In the genomic region with DNA sequence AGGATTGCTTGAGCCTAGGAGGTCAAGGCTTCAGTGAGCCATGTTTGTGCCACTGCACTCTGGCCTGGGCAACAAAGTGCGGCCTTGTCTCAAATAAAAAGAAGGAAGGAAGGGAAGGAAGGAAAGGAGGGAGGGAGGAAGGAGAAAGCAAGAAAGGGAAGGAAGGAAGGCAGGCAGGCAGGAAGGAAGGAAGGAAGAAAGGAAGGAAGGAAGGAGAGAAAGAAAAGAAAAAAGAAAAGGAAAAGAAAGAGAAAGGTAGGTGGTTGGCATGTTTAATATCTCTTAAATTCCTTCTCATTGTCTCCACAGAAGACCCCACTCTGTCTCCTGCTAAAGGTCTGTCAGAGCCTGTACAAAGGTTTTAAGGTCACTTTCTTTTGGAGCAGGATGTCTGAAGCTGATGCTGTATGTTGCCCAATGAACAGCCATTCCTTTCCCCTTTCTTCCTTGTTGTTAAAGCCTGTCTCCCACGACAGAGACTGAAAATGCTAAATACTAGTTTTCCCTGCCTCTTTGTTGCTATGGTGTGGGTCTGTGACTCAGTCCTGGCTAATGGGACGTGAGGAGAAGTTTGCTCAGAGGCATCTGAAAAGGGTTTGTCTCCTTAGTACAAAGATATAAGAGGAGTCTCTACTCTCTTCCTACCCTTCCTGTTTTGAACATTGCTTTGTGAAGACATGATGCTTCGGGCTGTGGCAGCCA, we compare ENCODE assay signal across 13 cellular contexts.
A peak's percentile ranks its signal among the peaks of the same experiment; 100 is the strongest.
DNase-seq lines count a peak whose midpoint lies in the region; ATAC-seq, FAIRE-seq and TF ChIP-seq lines count a peak whose summit lies in the region.
"Had no signal": no experiment of that assay in that cellular context is flagged by ENCODE, and none has a peak within 500 bp of the region (broad histone marks: within the 10 kb centered on the region; RNA-seq: fewer than 3 reads in every experiment).

No MANE protein-coding gene starts in this region.

- H3K18ac ChIP-seq in neuronal stem cell (ENCODE audit: low read length): no peak overlapping the region

- DNase-seq in GM12892 (ENCODE audit: insufficient read length) (no peak), NT2/D1 (ENCODE audit: low read depth, low spot score) (peak; percentile 2), chondrocyte (ENCODE audit: low spot score) (no peak), neuronal stem cell (ENCODE audit: low spot score) (no peak), 8988T (no peak), dermis blood vessel endothelial cell (no peak)
- DNase-seq: activated effector memory CD4-positive, alpha-beta T cell treated with Interleukin-2 at 50 U/mL for 16 hours; left cardiac atrium; stimulated activated CD8-positive, alpha-beta memory T cell treated with anti-CD3 and anti-CD28 coated beads, Interleukin-4, amount 100 ng/mL, for 48 hours had no signal

- peaks cover 52% of the 10 kb centered on the region for H3K4me1 Mint-ChIP-seq in chondrocyte (ENCODE audit: low read depth)

- no peaks in the 10 kb centered on the region for H3K79me1 ChIP-seq in neuronal stem cell (ENCODE audit: low read depth, low read length)

- no peak overlapping the region for H2BK120ac ChIP-seq in neuronal stem cell (ENCODE audit: low read depth, low read length)

- H3K14ac ChIP-seq in neuronal stem cell (ENCODE audit: low read length): no peak overlapping the region

- no peak for TF ChIP-seq CTCF in chondrocyte (IDR thresholded peaks at IDR 0.05)

- no peak overlapping the region for H3K9ac ChIP-seq in NT2/D1 (ENCODE audit: insufficient read length, low read depth)
- no peak overlapping the region for H3K9ac ChIP-seq in neuronal stem cell (ENCODE audit: low read depth, low read length, poor library complexity)
- H3K9ac ChIP-seq: KMS-11 had no signal

- H3K4me1 ChIP-seq in NT2/D1 (ENCODE audit: insufficient read depth, insufficient read length) (no peaks in the 10 kb centered on the region), neuronal stem cell (ENCODE audit: control insufficient read depth in 2 of 2, insufficient read depth in 1 of 2, low read depth in 1 of 2, low read length in 2 of 2) (peaks cover 4% of the 10 kb centered on the region in 2 donors)

- no peak overlapping the region for H3K27ac ChIP-seq in neuronal stem cell (replicated peaks; ENCODE audit: low read length)
- H3K27ac ChIP-seq: KMS-11 had no signal

- H2BK15ac ChIP-seq in neuronal stem cell (ENCODE audit: low read length): no peak overlapping the region

- H3K27me3 ChIP-seq in NT2/D1 (ENCODE audit: insufficient read depth, insufficient read length): no peaks in the 10 kb centered on the region
- no peaks in the 10 kb centered on the region for H3K27me3 ChIP-seq in neuronal stem cell (ENCODE audit: control insufficient read depth in 3 of 3, insufficient read depth in 3 of 3, low read depth in 1 of 3, low read length in 3 of 3)

- no peak overlapping the region for H2AK5ac ChIP-seq in neuronal stem cell (ENCODE audit: low read depth, low read length)

- no peak overlapping the region for H4K8ac ChIP-seq in neuronal stem cell (ENCODE audit: low read depth, low read length)

- no peak overlapping the region for H3K4me2 ChIP-seq in neuronal stem cell (ENCODE audit: insufficient read depth, low read length, poor library complexity, severe bottlenecking)
- H3K4me2 ChIP-seq: KMS-11 had no signal

- peak; percentile 27 for FAIRE-seq in GM12892 (lab: Jason Lieb, UNC)
- FAIRE-seq: endometrium had no signal

- H3K4ac ChIP-seq in neuronal stem cell (ENCODE audit: low read length): no peak overlapping the region

- ATAC-seq in HG03571 (IDR thresholded peaks at IDR 0.05; ENCODE audit: unreplicated experiment) (no peak), GM18502 (IDR thresholded peaks at IDR 0.05; ENCODE audit: poor library complexity, unreplicated experiment) (no peak)
- ATAC-seq: left cardiac atrium had no signal

- peak overlapping the region; percentile 92 for H3K27ac Mint-ChIP-seq in chondrocyte (ENCODE audit: unreplicated experiment)

- H3K36me3 Mint-ChIP-seq in chondrocyte (ENCODE audit: low read depth): no peaks in the 10 kb centered on the region

- H3K36me3 ChIP-seq in NT2/D1 (ENCODE audit: insufficient read depth, insufficient read length, low read length) (no peaks in the 10 kb centered on the region), neuronal stem cell (replicated peaks in 1 of 2; ENCODE audit: control insufficient read depth in 2 of 2, insufficient read depth in 2 of 2, low read length in 2 of 2) (no peaks in the 10 kb centered on the region)

- H2BK12ac ChIP-seq in neuronal stem cell (ENCODE audit: low read length): no peak overlapping the region

- no CpG with 5 or more reads among the region's 4 CpGs for WGBS in neuronal stem cell (ENCODE audit: extremely low coverage in 2 of 2, insufficient read length in 2 of 2, insufficient replicate concordance in 1 of 2), 2 donors

- no peak for TF ChIP-seq POLR2A in GM12892 (IDR thresholded peaks at IDR 0.05; ENCODE audit: low read depth, low read length)

- peaks cover 14% of the 10 kb centered on the region for H3K9me3 Mint-ChIP-seq in chondrocyte (ENCODE audit: low read depth)

- H3K9me3 ChIP-seq in NT2/D1 (ENCODE audit: insufficient read depth, low read length): no peaks in the 10 kb centered on the region
- H3K9me3 ChIP-seq in neuronal stem cell (replicated peaks in 1 of 2; ENCODE audit: control insufficient read depth in 2 of 2, insufficient read depth in 1 of 2, low read depth in 1 of 2, low read length in 2 of 2): no peaks in the 10 kb centered on the region

- peak overlapping the region; percentile 88 for H2AFZ ChIP-seq in neuronal stem cell (ENCODE audit: low read length)

- no peak overlapping the region for H4K91ac ChIP-seq in neuronal stem cell (ENCODE audit: low read depth, low read length, poor library complexity)

- H2BK5ac ChIP-seq in neuronal stem cell (ENCODE audit: low read length): no peak overlapping the region

- H3K23ac ChIP-seq in neuronal stem cell (ENCODE audit: low read depth, low read length, poor library complexity): no peak overlapping the region

- H3K27me3 Mint-ChIP-seq in chondrocyte (ENCODE audit: low read depth): no peaks in the 10 kb centered on the region

- no peak overlapping the region for H3K4me3 ChIP-seq in NT2/D1 (ENCODE audit: insufficient read length, low read depth)
- no peak overlapping the region for H3K4me3 ChIP-seq in neuronal stem cell (ENCODE audit: low read length in 2 of 2)

- H3K4me3 Mint-ChIP-seq in chondrocyte (ENCODE audit: unreplicated experiment): no peak overlapping the region
